In genomic region chr12:120474092-120474960, GRCh38 we compare ENCODE assay signal across 8 cellular contexts. TPM values are rescaled to one million over a fixed set of nuclear protein-coding genes. Genes with fewer than 3 reads are reported as not detected.
DNase-seq lines count a peak whose midpoint lies in the region; ATAC-seq and TF ChIP-seq lines count a peak whose summit lies in the region.

No MANE protein-coding gene starts in this region.

- H3K4me1 Mint-ChIP-seq in activated CD4-positive, alpha-beta memory T cell treated with anti-CD3 and anti-CD28 coated beads for 36 hours (ENCODE audit: low read depth): peaks cover 9% of the 10 kb centered on the region

- intact Hi-C loops in posterior vena cava (cut with DNase I): no loop called here
- intact Hi-C loops in activated CD4-positive, alpha-beta memory T cell treated with anti-CD3 and anti-CD28 coated beads for 36 hours (cut with micrococcal nuclease): no loop called here

- no peak overlapping the region for H3K4me3 Mint-ChIP-seq in activated CD4-positive, alpha-beta memory T cell treated with anti-CD3 and anti-CD28 coated beads for 36 hours

- no peak for TF ChIP-seq CTCF in kidney epithelial cell (IDR thresholded peaks at IDR 0.05; ENCODE audit: insufficient read depth, low read length, poor library complexity, severe bottlenecking)

- in situ Hi-C loops in ACHN (cut with HindIII; ENCODE audit: low pct_ligation_motif_present, low pct_unique_long_range_greater_than_20kb, low sequenced_read_pairs): no loop called here

- DNase-seq in ACHN: peak; percentile 84
- DNase-seq in HT1080 (ENCODE audit: low read depth): peak; percentile 92
- peak; percentile 67 for DNase-seq in adipocyte (ENCODE audit: low read depth)
- peak; percentile 79 for DNase-seq in kidney epithelial cell (ENCODE audit: low read depth)
- no peak for DNase-seq in NCI-H82 treated with DMSO at 0.1 percent for 48 hours (lab: John Stamatoyannopoulos, UW; ENCODE audit: unreplicated experiment)
- DNase-seq in posterior vena cava (ENCODE audit: low spot score): no peak
- DNase-seq in activated CD4-positive, alpha-beta memory T cell treated with anti-CD3 and anti-CD28 coated beads for 36 hours: no peak

- H3K4me3 ChIP-seq in adipocyte (ENCODE audit: low read length): no peak overlapping the region
- H3K4me3 ChIP-seq in kidney epithelial cell (ENCODE audit: low read depth, low read length): no peak overlapping the region

- CTCF ChIA-PET in activated CD4-positive, alpha-beta memory T cell treated with anti-CD3 and anti-CD28 coated beads for 36 hours (lab: Charles Lee): interaction anchor here (0.7 to 0.8 kb wide), 2 partner anchors 11 to 107 kb away, joined by 3 to 4 read pairs; no protein-coding TSS in a partner anchor

- POLR2A ChIA-PET in activated CD4-positive, alpha-beta memory T cell treated with anti-CD3 and anti-CD28 coated beads for 36 hours (lab: Charles Lee): interaction anchor here (0.6 kb wide), 1 partner anchor 370 kb away, joined by 3 read pairs; no protein-coding TSS in a partner anchor

- no peaks in the 10 kb centered on the region for H3K9me3 ChIP-seq in adipocyte (ENCODE audit: control insufficient read depth, low read length)

- no peak overlapping the region for H3K27ac Mint-ChIP-seq in activated CD4-positive, alpha-beta memory T cell treated with anti-CD3 and anti-CD28 coated beads for 36 hours

- ATAC-seq in GM21515 (IDR thresholded peaks at IDR 0.05; ENCODE audit: unreplicated experiment): no peak

- no peaks in the 10 kb centered on the region for H3K36me3 Mint-ChIP-seq in activated CD4-positive, alpha-beta memory T cell treated with anti-CD3 and anti-CD28 coated beads for 36 hours

- H3K27me3 ChIP-seq in adipocyte (replicated peaks; ENCODE audit: control insufficient read depth, insufficient read depth, low read length) (no peaks in the 10 kb centered on the region), kidney epithelial cell (ENCODE audit: control insufficient read depth, insufficient read depth, low read length) (no peaks in the 10 kb centered on the region)

- H3K27me3 Mint-ChIP-seq in activated CD4-positive, alpha-beta memory T cell treated with anti-CD3 and anti-CD28 coated beads for 36 hours: no peaks in the 10 kb centered on the region

- H3K4me1 ChIP-seq in adipocyte (ENCODE audit: control insufficient read depth, insufficient read depth, low read length): peaks cover 8% of the 10 kb centered on the region

- H3K36me3 ChIP-seq in adipocyte (ENCODE audit: control insufficient read depth, insufficient read depth, low read length, severe bottlenecking): no peaks in the 10 kb centered on the region
- H3K36me3 ChIP-seq in kidney epithelial cell (ENCODE audit: control insufficient read depth, insufficient read depth, low read length): no peaks in the 10 kb centered on the region

- H3K9me3 Mint-ChIP-seq in activated CD4-positive, alpha-beta memory T cell treated with anti-CD3 and anti-CD28 coated beads for 36 hours: no peaks in the 10 kb centered on the region

- H3K9ac ChIP-seq in adipocyte (ENCODE audit: low read length): no peak overlapping the region

RNA-seq across cellular contexts. Expression of gene SRSF9, which starts 4.8 kb away (rescaled TPM):
- total RNA-seq in HT1080 (2014; rRNA removed; shearing (Covaris generic)): 251 and 280 TPM in 2 replicates
- polyA plus RNA-seq in HT1080 (2015; cell fraction: cytosol; rRNA removed): 241 and 271 TPM in 2 replicates
- polyA plus RNA-seq in HT1080 (2015; cell fraction: nucleus; rRNA removed): 173 and 196 TPM in 2 replicates
- total RNA-seq in kidney epithelial cell (76.3 and 94.7 TPM in 2 replicates), posterior vena cava (10 to 100 TPM; 83.5 to 84.4 TPM)
- total RNA-seq in activated CD4-positive, alpha-beta memory T cell treated with anti-CD3 and anti-CD28 coated beads for 36 hours: 100 to 1,000 TPM; 218 to 221 TPM

RNA-seq across cellular contexts. Expression of gene DYNLL1, which starts 21.6 kb away (rescaled TPM):
- 510 and 696 TPM in 2 replicates for total RNA-seq in HT1080 (2014; rRNA removed; shearing (Covaris generic))
- polyA plus RNA-seq in HT1080 (2015; cell fraction: cytosol; rRNA removed): 382 and 458 TPM in 2 replicates
- 177 and 188 TPM in 2 replicates for polyA plus RNA-seq in HT1080 (2015; cell fraction: nucleus; rRNA removed)
- total RNA-seq in kidney epithelial cell (380 and 381 TPM in 2 replicates), posterior vena cava (100 to 1,000 TPM; 221 to 343 TPM)
- total RNA-seq in activated CD4-positive, alpha-beta memory T cell treated with anti-CD3 and anti-CD28 coated beads for 36 hours: 100 to 1,000 TPM; 176 to 184 TPM

RNA-seq across cellular contexts. Expression of gene GATC, which starts 28.1 kb away (rescaled TPM):
- 20.9 and 23.5 TPM in 2 replicates for total RNA-seq in HT1080 (2014; rRNA removed; shearing (Covaris generic))
- 12.9 and 14.7 TPM in 2 replicates for polyA plus RNA-seq in HT1080 (2015; cell fraction: cytosol; rRNA removed)
- 15.7 and 17.4 TPM in 2 replicates for polyA plus RNA-seq in HT1080 (2015; cell fraction: nucleus; rRNA removed)
- total RNA-seq in kidney epithelial cell (22.5 and 25.7 TPM in 2 replicates), posterior vena cava (10 to 100 TPM; 11.7 to 16.2 TPM)
- 10 to 100 TPM; 35.1 to 37.1 TPM for total RNA-seq in activated CD4-positive, alpha-beta memory T cell treated with anti-CD3 and anti-CD28 coated beads for 36 hours

RNA-seq across cellular contexts. Expression of gene TRIAP1, which starts 28.1 kb away (rescaled TPM):
- total RNA-seq in HT1080 (2014; rRNA removed; shearing (Covaris generic)): 44.0 and 48.3 TPM in 2 replicates
- polyA plus RNA-seq in HT1080 (2015; cell fraction: cytosol; rRNA removed): 73.6 and 76.5 TPM in 2 replicates
- 30.9 and 32.5 TPM in 2 replicates for polyA plus RNA-seq in HT1080 (2015; cell fraction: nucleus; rRNA removed)
- total RNA-seq in kidney epithelial cell (43.4 and 57.1 TPM in 2 replicates), posterior vena cava (10 to 100 TPM; 13.9 to 15.7 TPM)
- total RNA-seq in activated CD4-positive, alpha-beta memory T cell treated with anti-CD3 and anti-CD28 coated beads for 36 hours: 10 to 100 TPM; 32.2 to 34.6 TPM

RNA-seq across cellular contexts. Expression of gene COX6A1, which starts 36.4 kb away (rescaled TPM):
- 740 and 780 TPM in 2 replicates for total RNA-seq in HT1080 (2014; rRNA removed; shearing (Covaris generic))
- 396 and 417 TPM in 2 replicates for polyA plus RNA-seq in HT1080 (2015; cell fraction: cytosol; rRNA removed)
- 331 and 351 TPM in 2 replicates for polyA plus RNA-seq in HT1080 (2015; cell fraction: nucleus; rRNA removed)
- 561 and 615 TPM in 2 replicates for total RNA-seq in kidney epithelial cell
- 100 to 1,000 TPM; 244 to 261 TPM for total RNA-seq in posterior vena cava
- 100 to 1,000 TPM; 474 to 478 TPM for total RNA-seq in activated CD4-positive, alpha-beta memory T cell treated with anti-CD3 and anti-CD28 coated beads for 36 hours

Comparison
In these comparisons a context has a peak if more than half of its experiments do, and no peak if none do; other contexts are left out.
1. DNase-seq: peak in ACHN (single experiment), HT1080 (single experiment), adipocyte (single experiment) and kidney epithelial cell (single experiment); none in NCI-H82 treated with DMSO at 0.1 percent for 48 hours (single experiment), posterior vena cava (single experiment) and activated CD4-positive, alpha-beta memory T cell treated with anti-CD3 and anti-CD28 coated beads for 36 hours (single experiment).